ENCODE assay signal across 15 cellular contexts in genomic region chr6:41724638-41725501, GRCh38. TPM values are rescaled to one million over a fixed set of nuclear protein-coding genes. Genes with fewer than 3 reads are reported as not detected.
DNase-seq lines count a peak whose midpoint lies in the region; ATAC-seq and TF ChIP-seq lines count a peak whose summit lies in the region.
"Had no signal": no experiment of that assay in that cellular context is flagged by ENCODE, and none has a peak within 500 bp of the region (broad histone marks: within the 10 kb centered on the region; RNA-seq: fewer than 3 reads in every experiment).

No MANE protein-coding gene starts in this region.

- no peak overlapping the region for H3K4me3 ChIP-seq in DND-41 (ENCODE audit: low read depth in 1 of 2, low read length in 2 of 2)
- no peak overlapping the region for H3K4me3 ChIP-seq in MM.1S (ENCODE audit: low read length)
- no peak overlapping the region for H3K4me3 ChIP-seq in endodermal cell (ENCODE audit: low read length)
- peak overlapping the region in 2 of 4 donors; percentile 6 to 15 for H3K4me3 ChIP-seq in gastrocnemius medialis
- H3K4me3 ChIP-seq: gastroesophageal sphincter, lung, uterus had no signal

- WGBS in endodermal cell (ENCODE audit: insufficient coverage in 1 of 2, insufficient read length in 1 of 2), 2 experiments: 87% methylated on average over 6 to 10 of the region's 10 CpGs

- in situ Hi-C loops in gastrocnemius medialis (cut with MboI; ENCODE audit: low sequenced_read_pairs in 4 of 4): no loop called here

- TF ChIP-seq CTCF in DND-41 (IDR thresholded peaks at IDR 0.05; ENCODE audit: borderline replicate concordance, extremely low read depth, low read length, poor library complexity, severe bottlenecking) (peak; percentile 13), MM.1S (IDR thresholded peaks at IDR 0.05; ENCODE audit: low read length) (0 out of 2 replicates have a peak, but pooled peaks have one; percentile 3), endodermal cell (conservative IDR thresholded peaks at IDR 0.05) (peak; percentile 40), gastrocnemius medialis (IDR thresholded peaks at IDR 0.05 in 4 of 5, conservative IDR thresholded peaks at IDR 0.05 in 1 of 5) (peak in 2 of 5 experiments; percentile 20 to 24)

- H3K4me1 ChIP-seq in DND-41 (ENCODE audit: insufficient read depth, low read length) (no peaks in the 10 kb centered on the region), MM.1S (ENCODE audit: low read length) (no peaks in the 10 kb centered on the region), endodermal cell (ENCODE audit: control insufficient read depth, insufficient read depth, low read length) (no peaks in the 10 kb centered on the region), gastrocnemius medialis (peaks cover 92 to 100% of the 10 kb centered on the region in 2 donors)
- H3K4me1 ChIP-seq: uterus had no signal

- DNase-seq in DND-41 (no peak), MM.1S (no peak), endodermal cell (no peak), gastrocnemius medialis (no peak), putamen (ENCODE audit: low spot score) (no peak), NCI-H82 treated with DMSO at 0.1 percent for 48 hours (lab: John Stamatoyannopoulos, UW; ENCODE audit: unreplicated experiment) (no peak), NCI-H1694 (lab: John Stamatoyannopoulos, UW) (no peak)
- DNase-seq: activated CD4-positive, alpha-beta T cell treated with anti-CD3 and anti-CD28 coated beads for 4 hours; activated gamma-delta T cell; NCI-H510A; uterus had no signal

- H3K4me3 Mint-ChIP-seq in endodermal cell: no peak overlapping the region

- no peaks in the 10 kb centered on the region for H3K27me3 Mint-ChIP-seq in endodermal cell (ENCODE audit: insufficient read depth)

- no peaks in the 10 kb centered on the region for H3K9me2 ChIP-seq in MM.1S (replicated peaks; ENCODE audit: insufficient read depth, low read length)

- no peak overlapping the region for H3K27ac Mint-ChIP-seq in endodermal cell

- no peaks in the 10 kb centered on the region for H3K79me2 ChIP-seq in DND-41 (ENCODE audit: insufficient read depth, low read length)
- peaks cover 22% of the 10 kb centered on the region for H3K79me2 ChIP-seq in MM.1S (ENCODE audit: low read length)

- no peaks in the 10 kb centered on the region for H3K36me3 Mint-ChIP-seq in endodermal cell (ENCODE audit: low read depth)

- no peaks in the 10 kb centered on the region for H3F3A ChIP-seq in MM.1S (ENCODE audit: insufficient read depth, low read length)

- H3K9me3 Mint-ChIP-seq in endodermal cell: no peaks in the 10 kb centered on the region

- TF ChIP-seq POLR2A in gastrocnemius medialis (IDR thresholded peaks at IDR 0.05): no peak

- H3K4me1 Mint-ChIP-seq in endodermal cell: peaks cover 13% of the 10 kb centered on the region

- H3K27me3 ChIP-seq in DND-41 (ENCODE audit: insufficient read depth, low read length, poor library complexity) (no peaks in the 10 kb centered on the region), MM.1S (replicated peaks; ENCODE audit: insufficient read depth, low read length) (no peaks in the 10 kb centered on the region), endodermal cell (ENCODE audit: control insufficient read depth, insufficient read depth, low read length, poor library complexity, severe bottlenecking) (no peaks in the 10 kb centered on the region), gastrocnemius medialis (no peaks in the 10 kb centered on the region)
- H3K27me3 ChIP-seq: gastroesophageal sphincter, uterus had no signal

- H3K4me2 ChIP-seq in DND-41 (ENCODE audit: insufficient read depth, low read length) (no peak overlapping the region), MM.1S (ENCODE audit: low read depth, low read length) (no peak overlapping the region)

- ATAC-seq in DND-41 (ENCODE audit: insufficient read depth, low read depth) (no peak), gastrocnemius medialis (no peak), GM18517 (IDR thresholded peaks at IDR 0.05; ENCODE audit: unreplicated experiment) (no peak)
- ATAC-seq: gastroesophageal sphincter had no signal

- H3K9ac ChIP-seq in DND-41 (ENCODE audit: low read depth, low read length) (no peak overlapping the region), MM.1S (ENCODE audit: low read length) (no peak overlapping the region), endodermal cell (ENCODE audit: extremely low read depth, low read length, poor library complexity, severe bottlenecking) (no peak overlapping the region)

- H3K9me3 ChIP-seq in DND-41 (ENCODE audit: insufficient read depth, low read length, severe bottlenecking): no peaks in the 10 kb centered on the region
- no peaks in the 10 kb centered on the region for H3K9me3 ChIP-seq in MM.1S (replicated peaks; ENCODE audit: insufficient read depth, low read length)
- H3K9me3 ChIP-seq in endodermal cell (ENCODE audit: control insufficient read depth, low read length): no peaks in the 10 kb centered on the region
- no peaks in the 10 kb centered on the region for H3K9me3 ChIP-seq in gastrocnemius medialis
- H3K9me3 ChIP-seq: gastroesophageal sphincter, uterus had no signal

- no peak overlapping the region for H2AFZ ChIP-seq in DND-41 (ENCODE audit: low read depth, low read length)
- no peak overlapping the region for H2AFZ ChIP-seq in MM.1S (ENCODE audit: low read length)

- no peak overlapping the region for H3K27ac ChIP-seq in DND-41 (ENCODE audit: low read length)
- no peak overlapping the region for H3K27ac ChIP-seq in MM.1S (ENCODE audit: low read length)
- no peak overlapping the region for H3K27ac ChIP-seq in endodermal cell (ENCODE audit: low read depth, low read length)
- H3K27ac ChIP-seq in gastrocnemius medialis: peak overlapping the region; percentile 97 to 99 (median 98)
- H3K27ac ChIP-seq: uterus had no signal

- H4K20me1 ChIP-seq in DND-41 (ENCODE audit: insufficient read depth, low read length): peaks cover 11% of the 10 kb centered on the region; the same call in 1 of the 2 replicates
- no peaks in the 10 kb centered on the region for H4K20me1 ChIP-seq in MM.1S (ENCODE audit: insufficient read depth, low read length)

- no peaks in the 10 kb centered on the region for H3K36me3 ChIP-seq in DND-41 (ENCODE audit: insufficient read depth, low read length)
- H3K36me3 ChIP-seq in MM.1S (replicated peaks; ENCODE audit: insufficient read depth, low read length): no peaks in the 10 kb centered on the region
- no peaks in the 10 kb centered on the region for H3K36me3 ChIP-seq in endodermal cell (ENCODE audit: control insufficient read depth, insufficient read depth, low read length)
- H3K36me3 ChIP-seq in gastrocnemius medialis: no peaks in the 10 kb centered on the region
- H3K36me3 ChIP-seq: uterus had no signal

- intact Hi-C loops in gastrocnemius medialis (cut with DNase I; ENCODE audit: low total_unique reads): loop anchor here (1.0 kb wide), 1 partner anchor 12 kb away; no protein-coding TSS in a partner anchor

RNA-seq across cellular contexts. Expression of gene TFEB, which starts 10.5 kb away (rescaled TPM):
- under 1 TPM in 1 of 2 donors, not detected in 1; 0.24 TPM for total RNA-seq in endodermal cell
- 1.2 TPM for polyA plus RNA-seq in endodermal cell (2013, experiment 1 of 2)
- 0.99 TPM for polyA plus RNA-seq in endodermal cell (2013, experiment 2 of 2)
- total RNA-seq in gastrocnemius medialis: 100 to 1,000 TPM in 2 of 4 donors, 10 to 100 TPM in 2; 82.8 to 121 (median 93.3) TPM

RNA-seq across cellular contexts. Expression of gene PGC, which starts 22.3 kb away (rescaled TPM):
- total RNA-seq in endodermal cell (not detected), gastrocnemius medialis (not detected)
- not detected for polyA plus RNA-seq in endodermal cell (2013, experiment 1 of 2)
- polyA plus RNA-seq in endodermal cell (2013, experiment 2 of 2): not detected
- total RNA-seq: M059J had no signal

RNA-seq across cellular contexts. Expression of gene FRS3, which starts 54.8 kb away (rescaled TPM):
- total RNA-seq in endodermal cell (10 to 100 TPM in 1 of 2 donors, 1 to 10 TPM in 1; 7.5 to 12.0 TPM), gastrocnemius medialis (1 to 10 TPM; 2.9 to 6.9 (median 5.5) TPM)
- polyA plus RNA-seq in endodermal cell (2013, experiment 1 of 2): 8.3 TPM
- polyA plus RNA-seq in endodermal cell (2013, experiment 2 of 2): 9.7 TPM

RNA-seq across cellular contexts. Expression of gene PRICKLE4, which starts 55.7 kb away (rescaled TPM):
- total RNA-seq in endodermal cell: 1 to 10 TPM; 2.6 to 3.6 TPM
- polyA plus RNA-seq in endodermal cell (2013, experiment 1 of 2): 0.71 TPM
- not detected for polyA plus RNA-seq in endodermal cell (2013, experiment 2 of 2)
- 1 to 10 TPM in 3 of 4 donors, under 1 TPM in 1; 0.59 to 6.2 (median 1.8) TPM for total RNA-seq in gastrocnemius medialis

Comparison
In these comparisons a context has a peak if more than half of its experiments do, and no peak if none do; other contexts are left out.
1. H3K27ac ChIP-seq: peak in gastrocnemius medialis (4 of 4); none in DND-41 (single experiment), MM.1S (single experiment) and endodermal cell (single experiment).
2. RNA of gene TFEB, which starts 10.5 kb away (total RNA-seq): 82.8 to 121 TPM in gastrocnemius medialis; 0.24 TPM in endodermal cell; every median in the first group is over 10 times any median in the second.